9 cellular contexts compared by ENCODE assay signal in genomic region chr18:13500227-13500865, GRCh38.
DNase-seq lines count a peak whose midpoint lies in the region; ATAC-seq and TF ChIP-seq lines count a peak whose summit lies in the region.
"Had no signal": no experiment of that assay in that cellular context is flagged by ENCODE, and none has a peak within 500 bp of the region (broad histone marks: within the 10 kb centered on the region; RNA-seq: fewer than 3 reads in every experiment).

No MANE protein-coding gene starts in this region.

- TF ChIP-seq POLR2A in gastrocnemius medialis (IDR thresholded peaks at IDR 0.05) = peak; percentile 56 to 64

- peaks cover 20% of the 10 kb centered on the region for H3K4me1 Mint-ChIP-seq in T-helper 2 cell treated with Interferon-gamma antibody and Interleukin-4, amounts not matched to agents 5 μg/mL and 100 μg/mL, for 36 hours (ENCODE audit: low read depth)
- peaks cover 24% of the 10 kb centered on the region for H3K4me1 Mint-ChIP-seq in T-helper 17 cell

- peaks cover 16% of the 10 kb centered on the region for H3K9me3 Mint-ChIP-seq in T-helper 2 cell treated with Interferon-gamma antibody and Interleukin-4, amounts not matched to agents 5 μg/mL and 100 μg/mL, for 36 hours

- H3K27me3 ChIP-seq in gastrocnemius medialis = no peaks in the 10 kb centered on the region

- TF ChIP-seq CTCF in gastrocnemius medialis (IDR thresholded peaks at IDR 0.05 in 4 of 5, conservative IDR thresholded peaks at IDR 0.05 in 1 of 5) = peak in 1 of 5 experiments; percentile 18

- H3K36me3 ChIP-seq in gastrocnemius medialis = peaks cover 0 to 5% of the 10 kb centered on the region in 2 donors

- peaks cover 39% of the 10 kb centered on the region for H3K36me3 Mint-ChIP-seq in T-helper 2 cell treated with Interferon-gamma antibody and Interleukin-4, amounts not matched to agents 5 μg/mL and 100 μg/mL, for 36 hours (ENCODE audit: low read depth)
- H3K36me3 Mint-ChIP-seq in T-helper 17 cell (ENCODE audit: low read depth) = peaks cover 8% of the 10 kb centered on the region

- ATAC-seq in left ventricle myocardium superior (peak; percentile 87), gastrocnemius medialis (peak; percentile 84 to 93), T-helper 17 cell (no peak), HG03378 (IDR thresholded peaks at IDR 0.05; ENCODE audit: unreplicated experiment) (no peak)

- H3K27ac ChIP-seq in gastrocnemius medialis = peak overlapping the region; percentile 85 to 96 (median 88)
- H3K27ac ChIP-seq: 22Rv1 had no signal

- peaks cover 35 to 43% of the 10 kb centered on the region in 2 donors for H3K4me1 ChIP-seq in gastrocnemius medialis

- H3K27me3 Mint-ChIP-seq in T-helper 2 cell treated with Interferon-gamma antibody and Interleukin-4, amounts not matched to agents 5 μg/mL and 100 μg/mL, for 36 hours (ENCODE audit: low read depth) = no peaks in the 10 kb centered on the region
- H3K27me3 Mint-ChIP-seq in T-helper 17 cell = no peaks in the 10 kb centered on the region

- H3K4me3 Mint-ChIP-seq in T-helper 2 cell treated with Interferon-gamma antibody and Interleukin-4, amounts not matched to agents 5 μg/mL and 100 μg/mL, for 36 hours = no peak overlapping the region
- no peak overlapping the region for H3K4me3 Mint-ChIP-seq in T-helper 17 cell

- no peak overlapping the region for H3K27ac Mint-ChIP-seq in T-helper 2 cell treated with Interferon-gamma antibody and Interleukin-4, amounts not matched to agents 5 μg/mL and 100 μg/mL, for 36 hours
- H3K27ac Mint-ChIP-seq in T-helper 17 cell = no peak overlapping the region

- H3K9me3 ChIP-seq in gastrocnemius medialis (no peaks in the 10 kb centered on the region), T-helper 17 cell (ENCODE audit: control insufficient read depth, low read length, poor library complexity, severe bottlenecking) (no peaks in the 10 kb centered on the region)

- in situ Hi-C loops in gastrocnemius medialis (cut with MboI; ENCODE audit: low sequenced_read_pairs in 4 of 4) = no loop called here

- DNase-seq in DMS 273 (lab: John Stamatoyannopoulos, UW; ENCODE audit: unreplicated experiment) (peak; percentile 67), DMS 273 treated with DMSO at 0.1 percent for 48 hours (lab: John Stamatoyannopoulos, UW) (no peak), left ventricle myocardium superior (peak; percentile 69), gastrocnemius medialis (peak; percentile 49 to 65), T-helper 17 cell (no peak)
- peak; percentile 9 for DNase-seq in T-helper 2 cell treated with Interferon-gamma antibody and Interleukin-4, amounts not matched to agents 5 μg/mL and 100 μg/mL, for 36 hours (ENCODE audit: low spot score)
- DNase-seq in activated effector memory CD4-positive, alpha-beta T cell treated with anti-CD3 and anti-CD28 coated beads, Interleukin-2, amount 50 U/mL, for 16 hours = no peak

- intact Hi-C loops in left ventricle myocardium superior (cut with micrococcal nuclease) = no loop called here
- intact Hi-C loops in gastrocnemius medialis (cut with DNase I; ENCODE audit: low total_unique reads) = loop anchor here (1.0 to 10.0 kb wide), 4 partner anchors 13 to 556 kb away; partner anchors contain the start of gene SEH1L

- peak overlapping the region; percentile 45 to 55 (median 52) for H3K4me3 ChIP-seq in gastrocnemius medialis

Comparison
In these comparisons a context has a peak if more than half of its experiments do, and no peak if none do; other contexts are left out.
1. DNase-seq: peak in DMS 273 (single experiment), T-helper 2 cell treated with Interferon-gamma antibody and Interleukin-4, amounts not matched to agents 5 μg/mL and 100 μg/mL, for 36 hours (single experiment), left ventricle myocardium superior (single experiment) and gastrocnemius medialis (2 of 2); none in DMS 273 treated with DMSO at 0.1 percent for 48 hours (single experiment), activated effector memory CD4-positive, alpha-beta T cell treated with anti-CD3 and anti-CD28 coated beads, Interleukin-2, amount 50 U/mL, for 16 hours (single experiment) and T-helper 17 cell (0 of 3).
2. ATAC-seq: peak in left ventricle myocardium superior (single experiment) and gastrocnemius medialis (2 of 2); none in T-helper 17 cell (single experiment) and HG03378 (single experiment).